ENCODE assay signal across 8 cellular contexts in the genomic region with DNA sequence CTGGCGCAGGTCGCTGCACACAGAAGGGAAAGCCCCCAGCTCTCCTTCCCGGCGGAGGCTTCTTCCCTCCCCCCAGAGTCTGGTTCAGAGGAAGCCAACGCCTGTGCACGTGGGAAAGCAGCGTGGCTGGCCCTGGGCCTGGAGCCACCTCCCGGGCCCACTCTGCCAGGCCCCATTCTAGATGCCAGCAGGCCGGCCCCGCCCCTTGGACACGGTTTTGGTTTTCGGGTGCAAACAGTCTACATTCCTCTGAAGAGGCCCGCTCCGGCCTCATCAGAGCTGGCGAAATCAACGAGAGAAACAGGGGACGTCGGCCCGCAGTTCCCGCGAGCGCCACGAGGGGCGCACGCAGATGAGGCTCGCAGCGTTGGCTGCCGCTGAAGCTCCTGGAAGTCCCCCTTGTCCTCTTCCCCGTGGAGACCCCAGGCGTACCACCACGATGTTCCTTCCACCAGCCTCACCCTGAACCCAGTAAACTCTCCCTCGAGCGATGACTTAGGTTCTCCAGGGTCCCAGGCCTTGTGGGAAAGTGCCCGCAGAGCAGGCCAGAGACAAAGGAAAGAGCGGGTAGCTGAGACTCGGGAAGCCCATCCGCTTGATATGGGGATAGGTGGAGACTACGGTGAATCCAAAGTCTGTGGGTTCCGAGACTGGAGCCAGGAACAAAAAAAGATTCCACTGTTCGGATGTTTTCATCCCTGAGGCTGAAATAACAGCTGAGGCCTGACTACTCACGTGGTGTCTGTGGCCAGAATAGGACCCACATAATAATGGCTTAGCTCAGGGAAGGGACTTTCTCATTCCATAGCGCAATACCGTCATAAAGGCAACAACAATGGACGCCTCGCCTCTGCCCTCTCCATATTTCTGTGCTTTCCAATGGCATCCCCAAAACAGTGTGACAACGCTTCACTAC.
DNase-seq lines count a peak whose midpoint lies in the region; ATAC-seq, FAIRE-seq and TF ChIP-seq lines count a peak whose summit lies in the region.

No MANE protein-coding gene starts in this region.

- peaks cover 6% of the 10 kb centered on the region for H3K27me3 ChIP-seq in NT2/D1 (ENCODE audit: insufficient read depth, insufficient read length)
- no peaks in the 10 kb centered on the region for H3K27me3 ChIP-seq in tibial nerve

- 33 to 58% methylated on average over 24 to 43 of the region's 46 CpGs for WGBS in tibial nerve, 2 donors

- ATAC-seq in HG02678 (IDR thresholded peaks at IDR 0.05; ENCODE audit: unreplicated experiment), result peak; percentile 91
- no peak for ATAC-seq in HG03095 (IDR thresholded peaks at IDR 0.05; ENCODE audit: unreplicated experiment)

- peak; percentile 93 to 97 (median 95) for TF ChIP-seq CTCF in tibial nerve (IDR thresholded peaks at IDR 0.05)

- peak overlapping the region; percentile 54 to 84 (median 68) for H3K27ac ChIP-seq in tibial nerve

- peak; percentile 70 to 86 for TF ChIP-seq EP300 in tibial nerve (IDR thresholded peaks at IDR 0.05)

- H3K9ac ChIP-seq in NT2/D1 (ENCODE audit: insufficient read length, low read depth), result peak overlapping the region; percentile 50

- no peak for TF ChIP-seq POLR2A in GM12891 (IDR thresholded peaks at IDR 0.05; ENCODE audit: low read depth, low read length)
- no peak for TF ChIP-seq POLR2A in tibial nerve (IDR thresholded peaks at IDR 0.05)

- H3K36me3 ChIP-seq in NT2/D1 (ENCODE audit: insufficient read depth, insufficient read length, low read length) (no peaks in the 10 kb centered on the region), tibial nerve (no peaks in the 10 kb centered on the region)

- H3K4me1 ChIP-seq in NT2/D1 (ENCODE audit: insufficient read depth, insufficient read length) (peaks cover 3% of the 10 kb centered on the region), tibial nerve (peaks cover 0 to 24% (median 4%) of the 10 kb centered on the region in 4 donors)

- peak overlapping the region; percentile 19 for H3K4me3 ChIP-seq in NT2/D1 (ENCODE audit: insufficient read length, low read depth)
- peak overlapping the region in 1 of 4 donors; percentile 28 for H3K4me3 ChIP-seq in tibial nerve

- FAIRE-seq in GM12891 (lab: Jason Lieb, UNC), result peak; percentile 65

- H3K9me3 ChIP-seq in NT2/D1 (ENCODE audit: insufficient read depth, low read length) (no peaks in the 10 kb centered on the region), tibial nerve (no peaks in the 10 kb centered on the region)

- peak; percentile 46 for DNase-seq in GM12891 (ENCODE audit: insufficient read length, low spot score)
- DNase-seq in NT2/D1 (ENCODE audit: low read depth, low spot score), result peak; percentile 76
- DNase-seq in activated gamma-delta T cell treated with Interleukin-2 at 50 U/mL for 16 hours, result peak; percentile 24
- DNase-seq in germinal center (ENCODE audit: low spot score), result peak; percentile 45
- peak; percentile 34 for DNase-seq in occipital lobe (lab: John Stamatoyannopoulos, UW)
- peak; percentile 89 to 90 for DNase-seq in tibial nerve (ENCODE audit: low spot score in 2 of 2)

TF ChIP-seq in GM12891, 5 proteins besides CTCF, POLR2A, EP300 and RAD21:
- TF ChIP-seq POU2F2 (IDR thresholded peaks at IDR 0.05; ENCODE audit: low read depth, low read length) (no peak), POLR2AphosphoS5 (IDR thresholded peaks at IDR 0.05; ENCODE audit: low read depth, low read length) (no peak), TAF1 (IDR thresholded peaks at IDR 0.05; ENCODE audit: low read depth, low read length) (no peak), PAX5 (IDR thresholded peaks at IDR 0.05; ENCODE audit: insufficient read depth, low read length, severe bottlenecking) (no peak), SPI1 (IDR thresholded peaks at IDR 0.05; ENCODE audit: low read depth, low read length) (no peak)
TF ChIP-seq in GM12891: peak in this region for 0.

Comparison
In these comparisons a context has a peak if more than half of its experiments do, and no peak if none do; other contexts are left out.
1. DNase-seq: peak in every context shown above with its lines; median percentile 90 in tibial nerve; 76 in NT2/D1; 46 in GM12891; 45 in germinal center; 34 in occipital lobe; 24 in activated gamma-delta T cell treated with Interleukin-2 at 50 U/mL for 16 hours.